ENCODE assay signal across 19 cellular contexts in genomic region chr1:243712242-243712641, GRCh38.
DNase-seq lines count a peak whose midpoint lies in the region; ATAC-seq and TF ChIP-seq lines count a peak whose summit lies in the region.
"Had no signal": no experiment of that assay in that cellular context is flagged by ENCODE, and none has a peak within 500 bp of the region (broad histone marks: within the 10 kb centered on the region; RNA-seq: fewer than 3 reads in every experiment).

No MANE protein-coding gene starts in this region.

- H3F3A ChIP-seq in neural progenitor cell (ENCODE audit: low read depth), result no peaks in the 10 kb centered on the region

- no peak for TF ChIP-seq CTCF in brain (conservative IDR thresholded peaks at IDR 0.05)
- no peak for TF ChIP-seq CTCF in right lobe of liver (IDR thresholded peaks at IDR 0.05)
- no peak for TF ChIP-seq CTCF in neural progenitor cell (IDR thresholded peaks at IDR 0.05)
- TF ChIP-seq CTCF in transverse colon (IDR thresholded peaks at IDR 0.05), result no peak

- no peak overlapping the region for H3K9ac ChIP-seq in neural progenitor cell
- H3K9ac ChIP-seq: GM23248, SK-N-SH had no signal

- H3K36me3 Mint-ChIP-seq in brain (no peaks in the 10 kb centered on the region), neural progenitor cell (no peaks in the 10 kb centered on the region)

- H3K27ac Mint-ChIP-seq in brain (peak overlapping the region; percentile 61 to 98 (median 92)), neural progenitor cell (peak overlapping the region; percentile 26)
- H3K27ac Mint-ChIP-seq: CD4-positive, alpha-beta T cell had no signal

- DNase-seq in NCI-H2171 treated with DMSO at 0.1 percent for 48 hours (lab: John Stamatoyannopoulos, UW) (peak; percentile 39), NCI-H2171 (lab: John Stamatoyannopoulos, UW) (no peak), right lobe of liver (no peak), neural progenitor cell (ENCODE audit: low spot score) (no peak), transverse colon (no peak), SHP77 treated with DMSO at 0.1 percent for 48 hours (lab: John Stamatoyannopoulos, UW) (no peak)
- DNase-seq: Caco-2; CD4-positive, alpha-beta T cell; GF-D8; MG63; NCI-H1048; NCI-H526 treated with DMSO at 0.1 percent for 48 hours; SHP77; SK-N-SH had no signal

- H3K27me3 Mint-ChIP-seq in brain (no peaks in the 10 kb centered on the region), neural progenitor cell (ENCODE audit: insufficient read depth, low read depth) (no peaks in the 10 kb centered on the region)
- H3K27me3 Mint-ChIP-seq: CD4-positive, alpha-beta T cell had no signal

- no peak for TF ChIP-seq EP300 in transverse colon (IDR thresholded peaks at IDR 0.05; ENCODE audit: low read depth)

- H3K79me2 ChIP-seq in neural progenitor cell (ENCODE audit: low read depth), result peaks cover 4% of the 10 kb centered on the region

- no peaks in the 10 kb centered on the region for H3K9me3 ChIP-seq in right lobe of liver
- no peaks in the 10 kb centered on the region for H3K9me3 ChIP-seq in neural progenitor cell (ENCODE audit: low read depth)
- H3K9me3 ChIP-seq in transverse colon, result no peaks in the 10 kb centered on the region
- H3K9me3 ChIP-seq: A549, Caco-2, HAP-1, MG63, SK-N-SH had no signal

- ATAC-seq in right lobe of liver, result peak; percentile 26 to 58 (median 28)
- ATAC-seq in HG03175 (IDR thresholded peaks at IDR 0.05; ENCODE audit: unreplicated experiment), result no peak

- H3K27ac ChIP-seq in right lobe of liver (peak overlapping the region in 2 of 3 donors; percentile 9 to 27), neural progenitor cell (no peak overlapping the region), transverse colon (no peak overlapping the region)
- H3K27ac ChIP-seq: A549 had no signal

- no peak overlapping the region for H2AFZ ChIP-seq in neural progenitor cell (replicated peaks)

- no peaks in the 10 kb centered on the region for H3K36me3 ChIP-seq in right lobe of liver
- H3K36me3 ChIP-seq in neural progenitor cell, result no peaks in the 10 kb centered on the region
- no peaks in the 10 kb centered on the region for H3K36me3 ChIP-seq in transverse colon
- H3K36me3 ChIP-seq: HAP-1, MG63 had no signal

- H3K4me1 Mint-ChIP-seq in brain (peaks cover 96% of the 10 kb centered on the region), neural progenitor cell (peaks cover 54% of the 10 kb centered on the region)

- H3K4me1 ChIP-seq in right lobe of liver (peaks cover 0 to 46% (median 0%) of the 10 kb centered on the region in 4 donors), neural progenitor cell (peaks cover 19% of the 10 kb centered on the region), transverse colon (peaks cover 0 to 31% (median 6%) of the 10 kb centered on the region in 4 donors)
- H3K4me1 ChIP-seq: Caco-2 had no signal

- intact Hi-C loops in right lobe of liver (cut with DNase I) (no loop called here), transverse colon (cut with DNase I; ENCODE audit: low total_unique reads) (no loop called here)

- H4K20me1 ChIP-seq in neural progenitor cell (ENCODE audit: low read depth), result no peaks in the 10 kb centered on the region

- 33% methylated on average over 5 of the region's 5 CpGs for WGBS in right lobe of liver (ENCODE audit: insufficient coverage, low coverage, low lambda C conversion rate, missing lambda C conversion rate)
- WGBS in transverse colon (ENCODE audit: low coverage in 1 of 2), 2 donors, result 78 to 81% methylated on average over 5 of the region's 5 CpGs

- H3K27me3 ChIP-seq in right lobe of liver, result no peaks in the 10 kb centered on the region
- H3K27me3 ChIP-seq in neural progenitor cell, result no peaks in the 10 kb centered on the region
- H3K27me3 ChIP-seq in transverse colon, result no peaks in the 10 kb centered on the region
- H3K27me3 ChIP-seq: MG63 had no signal

- in situ Hi-C loops in transverse colon (cut with MboI; ENCODE audit: low pct_ligation_motif_present in 1 of 4, low pct_unique_long_range_greater_than_20kb in 1 of 4, low sequenced_read_pairs in 3 of 4), result no loop called here

- no peak overlapping the region for H3K4me2 ChIP-seq in neural progenitor cell

- H3K9me3 Mint-ChIP-seq in brain (no peaks in the 10 kb centered on the region), neural progenitor cell (no peaks in the 10 kb centered on the region)
- H3K9me3 Mint-ChIP-seq: CD4-positive, alpha-beta T cell had no signal

- H3K4me3 Mint-ChIP-seq in brain, result peak overlapping the region; percentile 17 to 88 (median 84)
- H3K4me3 Mint-ChIP-seq in neural progenitor cell, result no peak overlapping the region
- H3K4me3 Mint-ChIP-seq: CD4-positive, alpha-beta T cell had no signal

- no peak for TF ChIP-seq POLR2A in right lobe of liver (IDR thresholded peaks at IDR 0.05)
- TF ChIP-seq POLR2A in transverse colon (IDR thresholded peaks at IDR 0.05), result no peak

- H3K4me3 ChIP-seq in right lobe of liver (no peak overlapping the region), neural progenitor cell (no peak overlapping the region), transverse colon (no peak overlapping the region)
- H3K4me3 ChIP-seq: A549, HAP-1 had no signal

Comparison
In these comparisons a context has a peak if more than half of its experiments do, and no peak if none do; other contexts are left out.
1. H3K27ac ChIP-seq: peak in right lobe of liver (2 of 3); none in neural progenitor cell (single experiment) and transverse colon (0 of 4).